30 cellular contexts compared by ENCODE assay signal in the genomic region with DNA sequence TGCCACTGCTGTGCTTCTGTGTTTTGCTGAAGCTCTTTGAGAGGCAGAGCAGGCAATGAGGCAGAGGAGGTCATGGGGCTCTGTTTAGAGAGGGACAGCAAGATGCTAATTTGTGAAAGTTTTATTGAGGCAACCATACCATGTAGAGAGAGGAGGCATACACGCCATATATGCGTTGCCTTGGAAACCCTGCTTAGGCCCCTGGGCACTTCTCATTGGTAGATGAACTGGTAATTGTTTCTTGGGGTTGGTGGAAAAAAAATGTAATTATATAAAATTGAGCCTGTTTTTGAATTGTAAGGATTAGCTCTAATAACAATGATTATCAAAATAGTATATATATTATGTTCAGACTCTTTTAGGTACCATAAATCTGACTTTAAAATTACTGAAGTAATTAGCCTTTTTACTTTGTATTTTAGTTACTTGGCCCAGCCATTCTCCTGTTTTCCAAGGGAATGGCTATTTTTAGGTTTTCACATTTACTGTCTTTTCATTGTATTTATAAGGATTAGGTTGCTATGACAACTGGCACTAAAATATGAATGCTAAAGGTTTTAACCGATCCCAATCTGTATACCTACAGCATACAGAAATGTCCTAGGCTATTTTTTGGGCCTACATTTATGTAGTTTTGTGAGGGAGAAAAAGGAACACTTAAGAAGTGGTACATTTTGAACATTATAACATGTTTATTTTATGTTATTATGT. TPM values are rescaled to one million over a fixed set of nuclear protein-coding genes. Genes with fewer than 3 reads are reported as not detected.
DNase-seq lines count a peak whose midpoint lies in the region; ATAC-seq, FAIRE-seq and TF ChIP-seq lines count a peak whose summit lies in the region.
"Had no signal": no experiment of that assay in that cellular context is flagged by ENCODE, and none has a peak within 500 bp of the region (broad histone marks: within the 10 kb centered on the region; RNA-seq: fewer than 3 reads in every experiment).

No MANE protein-coding gene starts in this region.

- no peak overlapping the region for H3K9ac ChIP-seq in IMR-90 (ENCODE audit: low read depth, low read length)
- peak overlapping the region; percentile 59 for H3K9ac ChIP-seq in astrocyte (ENCODE audit: low read length)
- no peak overlapping the region for H3K9ac ChIP-seq in smooth muscle cell (ENCODE audit: low read depth)
- H3K9ac ChIP-seq: BLaER1 treated with 17β-estradiol and CSF1 and Interleukin-3, amounts not matched to agents 10 nM and 100 nM had no signal

- H3K27me3 ChIP-seq in IMR-90 (ENCODE audit: control insufficient read depth, insufficient read depth, low read length), result no peaks in the 10 kb centered on the region
- no peaks in the 10 kb centered on the region for H3K27me3 ChIP-seq in astrocyte (ENCODE audit: insufficient read depth, low read length)
- H3K27me3 ChIP-seq in smooth muscle cell (ENCODE audit: low read depth), result no peaks in the 10 kb centered on the region
- H3K27me3 ChIP-seq: ascending aorta; BLaER1 treated with 17β-estradiol and CSF1 and Interleukin-3, amounts not matched to agents 10 nM and 100 nM; gastroesophageal sphincter; stomach had no signal

- H2BK5ac ChIP-seq in IMR-90 (ENCODE audit: low read depth, low read length, poor library complexity, severe bottlenecking), result peak overlapping the region; percentile 55

- H3K4ac ChIP-seq in IMR-90 (ENCODE audit: low read depth, low read length), result peak overlapping the region; percentile 70; the same call in 1 of the 2 replicates

- H3K79me2 ChIP-seq in astrocyte (ENCODE audit: insufficient read depth, low read length) (no peaks in the 10 kb centered on the region), smooth muscle cell (ENCODE audit: low read depth) (no peaks in the 10 kb centered on the region)

- peak overlapping the region; percentile 61; the same call in 1 of the 2 replicates for H2BK20ac ChIP-seq in IMR-90 (ENCODE audit: low read depth, low read length)

- BruUV-seq in IMR-90 (replicated peaks; lab: Mats Ljungman, UMichigan), result no TSS peak

- peak overlapping the region; percentile 63 for H3K27ac Mint-ChIP-seq in astrocyte (ENCODE audit: unreplicated experiment)
- H3K27ac Mint-ChIP-seq: activated CD4-positive, alpha-beta T cell treated with anti-CD3 and anti-CD28 coated beads, Interleukin-2, amount 10 ng/mL, durations not matched to agents 24 days and 14 days; activated naive CD4-positive, alpha-beta T cell treated with anti-CD3 and anti-CD28 coated beads, Interleukin-2, amount 50 U/mL, for 72 hours; H9; nephron progenitor cell; type B pancreatic cell had no signal

- H2AFZ ChIP-seq in IMR-90 (replicated peaks; ENCODE audit: low read length, poor library complexity) (no peak overlapping the region), astrocyte (ENCODE audit: low read depth, low read length) (peak overlapping the region; percentile 46), smooth muscle cell (ENCODE audit: low read depth) (no peak overlapping the region)

- TF ChIP-seq CTCF in IMR-90 (conservative IDR thresholded peaks at IDR 0.05; ENCODE audit: low read depth, low read length), result no peak
- no peak for TF ChIP-seq CTCF in astrocyte (IDR thresholded peaks at IDR 0.05; ENCODE audit: insufficient read depth, low read depth, low read length)
- TF ChIP-seq CTCF in smooth muscle cell (IDR thresholded peaks at IDR 0.05; ENCODE audit: borderline replicate concordance, insufficient read depth, poor library complexity, severe bottlenecking), result no peak

- H3K4me3 Mint-ChIP-seq in astrocyte (ENCODE audit: unreplicated experiment), result no peak overlapping the region
- H3K4me3 Mint-ChIP-seq: activated CD4-positive, alpha-beta T cell treated with anti-CD3 and anti-CD28 coated beads, Interleukin-2, amount 10 ng/mL, durations not matched to agents 24 days and 14 days; H9; nephron progenitor cell; type B pancreatic cell had no signal

- no peak for TF ChIP-seq RAD21 in IMR-90 (IDR thresholded peaks at IDR 0.05; ENCODE audit: low read length)

- H3K4me3 ChIP-seq in IMR-90 (ENCODE audit: insufficient read depth, low read depth, low read length) (no peak overlapping the region), astrocyte (ENCODE audit: insufficient read depth, low read depth, low read length) (no peak overlapping the region), smooth muscle cell (no peak overlapping the region)
- H3K4me3 ChIP-seq: ascending aorta; BLaER1 treated with 17β-estradiol and CSF1 and Interleukin-3, amounts not matched to agents 10 nM and 100 nM; gastroesophageal sphincter; lung; stomach had no signal

- no peak overlapping the region for H3K27ac ChIP-seq in IMR-90 (ENCODE audit: insufficient read depth, low read length)
- peak overlapping the region; percentile 90 for H3K27ac ChIP-seq in astrocyte (ENCODE audit: low read depth, low read length)
- peak overlapping the region; percentile 39 for H3K27ac ChIP-seq in smooth muscle cell (ENCODE audit: low read depth)
- H3K27ac ChIP-seq: BLaER1 treated with 17β-estradiol and CSF1 and Interleukin-3, amounts not matched to agents 10 nM and 100 nM; gastroesophageal sphincter; stomach had no signal

- H3K79me1 ChIP-seq in IMR-90 (ENCODE audit: low read depth in 1 of 2, low read length in 2 of 2), result peaks cover 0 to 13% of the 10 kb centered on the region in 2 experiments; a peak in 3 of 4 replicates

- dilution Hi-C loops in IMR-90 (cut with HindIII; ENCODE audit: low sequenced_read_pairs, unreplicated experiment), result no loop called here

- peak overlapping the region; percentile 81; the same call in 1 of the 2 replicates for H2AK5ac ChIP-seq in IMR-90 (ENCODE audit: low read depth, low read length)

- no peak for TF ChIP-seq POLR2A in IMR-90 (IDR thresholded peaks at IDR 0.05; ENCODE audit: low read depth, low read length)

- no peaks in the 10 kb centered on the region for H3K27me3 Mint-ChIP-seq in astrocyte (ENCODE audit: low read depth, unreplicated experiment)
- H3K27me3 Mint-ChIP-seq: activated CD4-positive, alpha-beta T cell treated with anti-CD3 and anti-CD28 coated beads, Interleukin-2, amount 10 ng/mL, durations not matched to agents 24 days and 14 days; type B pancreatic cell had no signal

- H3K4me1 ChIP-seq in IMR-90 (ENCODE audit: control insufficient read depth, insufficient read depth, low read length) (peaks cover 6% of the 10 kb centered on the region; the same call in 1 of the 2 replicates), astrocyte (ENCODE audit: insufficient read depth, low read length) (peaks cover 19% of the 10 kb centered on the region), smooth muscle cell (ENCODE audit: low read depth) (no peaks in the 10 kb centered on the region)
- H3K4me1 ChIP-seq: BLaER1 treated with 17β-estradiol and CSF1 and Interleukin-3, amounts not matched to agents 10 nM and 100 nM; stomach had no signal

- H3F3A ChIP-seq in smooth muscle cell (ENCODE audit: low read depth), result no peaks in the 10 kb centered on the region

- H4K8ac ChIP-seq in IMR-90 (ENCODE audit: low read depth in 2 of 2, low read length in 2 of 2), result peak overlapping the region in 1 of 2 experiments; percentile 80; a peak in 1 of 4 replicates

- peaks cover 22% of the 10 kb centered on the region for H3K4me1 Mint-ChIP-seq in astrocyte (ENCODE audit: low read depth, unreplicated experiment)
- H3K4me1 Mint-ChIP-seq: activated CD4-positive, alpha-beta T cell treated with anti-CD3 and anti-CD28 coated beads, Interleukin-2, amount 10 ng/mL, durations not matched to agents 24 days and 14 days; H9 had no signal

- peaks cover 11% of the 10 kb centered on the region for H3K9me1 ChIP-seq in IMR-90 (ENCODE audit: insufficient read depth, low read length)

- peak overlapping the region; percentile 63; the same call in 1 of the 2 replicates for H3K23ac ChIP-seq in IMR-90 (ENCODE audit: low read depth, low read length)

- CTCF ChIA-PET in IMR-90 (lab: Yijun Ruan, JAX), result no interaction called here

- DNase-seq in IMR-90 (no peak), astrocyte (ENCODE audit: low read depth) (no peak), hepatic stellate cell (ENCODE audit: low spot score) (peak; percentile 19), smooth muscle cell (lab: John Stamatoyannopoulos, UW; ENCODE audit: unreplicated experiment) (no peak), NCI-H2107 (lab: John Stamatoyannopoulos, UW) (no peak), cerebellar cortex (ENCODE audit: low spot score) (no peak)
- DNase-seq: activated CD4-positive, alpha-beta T cell treated with anti-CD3 and anti-CD28 coated beads, Interleukin-2, amount 10 ng/mL, durations not matched to agents 24 days and 14 days; activated CD8-positive, alpha-beta memory T cell treated with anti-CD3 and anti-CD28 coated beads for 24 hours; activated T-cell treated with anti-CD3 and anti-CD28 coated beads for 4 hours; H9; Kasumi-1; NCI-H1436; NCI-H446; nephron progenitor cell; SIG-M5; stimulated activated CD4-positive, alpha-beta T cell treated with anti-CD3 and anti-CD28 coated beads, Interleukin-12 subunit alpha, Interleukin-12 subunit beta, amount 100 ng/mL, for 4 hours; stimulated activated CD4-positive, alpha-beta T cell treated with anti-CD3 and anti-CD28 coated beads, Interleukin-2, amount 100 ng/mL, for 48 hours; stomach; T1000 had no signal

- peak overlapping the region; percentile 75; the same call in 1 of the 2 replicates for H3K18ac ChIP-seq in IMR-90 (ENCODE audit: low read depth, low read length)

- H3K9me3 ChIP-seq in IMR-90 (ENCODE audit: control insufficient read depth, insufficient read depth, low read length), result no peaks in the 10 kb centered on the region
- no peaks in the 10 kb centered on the region for H3K9me3 ChIP-seq in astrocyte (ENCODE audit: insufficient read depth, low read depth, low read length)
- no peaks in the 10 kb centered on the region for H3K9me3 ChIP-seq in smooth muscle cell (replicated peaks; ENCODE audit: low read depth)
- H3K9me3 ChIP-seq: ascending aorta; BLaER1 treated with 17β-estradiol and CSF1 and Interleukin-3, amounts not matched to agents 10 nM and 100 nM; gastroesophageal sphincter; stomach had no signal

- FAIRE-seq in astrocyte (lab: Jason Lieb, UNC), result no peak
- FAIRE-seq: RCC 7860 had no signal

- no peak overlapping the region for H3K56ac ChIP-seq in IMR-90 (ENCODE audit: extremely low read depth, insufficient read depth, low read length)

- intact Hi-C loops in IMR-90 (cut with micrococcal nuclease), result no loop called here

- H4K91ac ChIP-seq in IMR-90 (ENCODE audit: insufficient read depth, low read depth, low read length), result peak overlapping the region; percentile 11; the same call in 1 of the 2 replicates

- peaks cover 28% of the 10 kb centered on the region for H3K36me3 ChIP-seq in IMR-90 (ENCODE audit: control insufficient read depth, insufficient read depth, low read length)
- peaks cover 46% of the 10 kb centered on the region for H3K36me3 ChIP-seq in astrocyte (ENCODE audit: insufficient read depth, low read length)
- peaks cover 20% of the 10 kb centered on the region for H3K36me3 ChIP-seq in smooth muscle cell (ENCODE audit: low read depth)

- peak overlapping the region; percentile 56; the same call in 1 of the 3 replicates for H2BK15ac ChIP-seq in IMR-90 (ENCODE audit: low read depth, low read length)

- in situ Hi-C loops in IMR-90 (cut with MboI; ENCODE audit: low sequenced_read_pairs), result loop anchor here (10.0 kb wide), 1 partner anchor 216 kb away; no protein-coding TSS in a partner anchor

- H4K5ac ChIP-seq in IMR-90 (ENCODE audit: low read depth, low read length), result peak overlapping the region; percentile 68; the same call in 1 of the 2 replicates

- H3K14ac ChIP-seq in IMR-90 (replicated peaks; ENCODE audit: low read depth, low read length), result peak overlapping the region; percentile 72; the same call in 1 of the 2 replicates

- H3K9me3 Mint-ChIP-seq in astrocyte (ENCODE audit: unreplicated experiment), result no peaks in the 10 kb centered on the region
- H3K9me3 Mint-ChIP-seq: activated CD4-positive, alpha-beta T cell treated with anti-CD3 and anti-CD28 coated beads, Interleukin-2, amount 10 ng/mL, durations not matched to agents 24 days and 14 days; activated naive CD4-positive, alpha-beta T cell treated with anti-CD3 and anti-CD28 coated beads, Interleukin-2, amount 50 U/mL, for 72 hours; H9; nephron progenitor cell; type B pancreatic cell had no signal

- peak overlapping the region; percentile 6 for H2AK9ac ChIP-seq in IMR-90 (replicated peaks; ENCODE audit: low read depth, low read length, poor library complexity)

- H3K4me2 ChIP-seq in IMR-90 (ENCODE audit: low read depth, low read length), result no peak overlapping the region
- peak overlapping the region; percentile 27 for H3K4me2 ChIP-seq in astrocyte (ENCODE audit: low read length)
- no peak overlapping the region for H3K4me2 ChIP-seq in smooth muscle cell
- H3K4me2 ChIP-seq: BLaER1 treated with 17β-estradiol and CSF1 and Interleukin-3, amounts not matched to agents 10 nM and 100 nM had no signal

- H2BK120ac ChIP-seq in IMR-90 (ENCODE audit: low read depth, low read length), result peak overlapping the region; percentile 71; the same call in 1 of the 2 replicates

- peaks cover 11% of the 10 kb centered on the region for H3K36me3 Mint-ChIP-seq in astrocyte (ENCODE audit: low read depth, unreplicated experiment)

- no CpG with 5 or more reads among the region's 3 CpGs for WGBS in IMR-90 (ENCODE audit: extremely low coverage in 2 of 2, insufficient read length in 1 of 2), 2 experiments
- over 99% methylated on average over 3 of the region's 3 CpGs for WGBS in smooth muscle cell (ENCODE audit: low lambda C conversion rate)

- H4K20me1 ChIP-seq in IMR-90 (ENCODE audit: insufficient read depth, low read length) (no peaks in the 10 kb centered on the region), astrocyte (ENCODE audit: insufficient read depth, low read length) (no peaks in the 10 kb centered on the region), smooth muscle cell (ENCODE audit: low read depth) (no peaks in the 10 kb centered on the region)

- ATAC-seq in IMR-90 (ENCODE audit: low read depth) (no peak), HG02981 (IDR thresholded peaks at IDR 0.05; ENCODE audit: unreplicated experiment) (no peak), HG02588 (IDR thresholded peaks at IDR 0.05; ENCODE audit: unreplicated experiment) (no peak)
- ATAC-seq: activated naive CD4-positive, alpha-beta T cell treated with anti-CD3 and anti-CD28 coated beads, Interleukin-2, amount 50 U/mL, for 72 hours; gastroesophageal sphincter; sciatic nerve had no signal

- POLR2A ChIA-PET in IMR-90 (lab: Charles Lee; ENCODE audit: unreplicated experiment), result no interaction called here

RNA-seq across cellular contexts. Expression of a gene that starts 52.4 kb away (rescaled TPM):
- total RNA-seq in IMR-90 (2012; rRNA removed), result 58.1 and 65.0 TPM in 2 replicates
- 86.1 and 92.9 TPM in 2 replicates for polyA plus RNA-seq in IMR-90 (2012; rRNA removed)
- polyA plus RNA-seq in IMR-90 (2012; cell fraction: cytosol; rRNA removed), result 28.3 and 30.7 TPM in 2 replicates
- polyA plus RNA-seq in IMR-90 (2012; cell fraction: nucleus; rRNA removed; ENCODE audit: low replicate concordance), result 10.4 and 40.8 TPM in 2 replicates
- total RNA-seq in astrocyte, result 83.4 and 84.9 TPM in 2 replicates
- total RNA-seq in smooth muscle cell, result 77.9 and 83.7 TPM in 2 replicates
- polyA plus RNA-seq in smooth muscle cell, result 56.1 and 70.4 TPM in 2 replicates

RNA-seq across cellular contexts. Expression of a gene that starts 52.8 kb away (rescaled TPM):
- total RNA-seq in IMR-90 (2012; rRNA removed) (41.9 and 43.6 TPM in 2 replicates), astrocyte (21.9 and 25.0 TPM in 2 replicates), smooth muscle cell (28.0 and 36.5 TPM in 2 replicates)
- polyA plus RNA-seq in IMR-90 (2012; rRNA removed) (15.8 and 19.5 TPM in 2 replicates), smooth muscle cell (24.0 and 25.5 TPM in 2 replicates)
- 5.3 TPM in 2 replicates for polyA plus RNA-seq in IMR-90 (2012; cell fraction: cytosol; rRNA removed)
- polyA plus RNA-seq in IMR-90 (2012; cell fraction: nucleus; rRNA removed; ENCODE audit: low replicate concordance), result 3.9 and 25.7 TPM in 2 replicates

RNA-seq across cellular contexts. Expression of a gene that starts 55.2 kb away (rescaled TPM):
- 3.0 and 6.1 TPM in 2 replicates for total RNA-seq in IMR-90 (2012; rRNA removed)
- 3.6 and 5.0 TPM in 2 replicates for polyA plus RNA-seq in IMR-90 (2012; rRNA removed)
- 1.5 and 1.7 TPM in 2 replicates for polyA plus RNA-seq in IMR-90 (2012; cell fraction: cytosol; rRNA removed)
- polyA plus RNA-seq in IMR-90 (2012; cell fraction: nucleus; rRNA removed; ENCODE audit: low replicate concordance), result 0.61 and 2.2 TPM in 2 replicates
- 56.0 and 57.0 TPM in 2 replicates for total RNA-seq in astrocyte
- total RNA-seq in smooth muscle cell, result 128 and 142 TPM in 2 replicates
- 103 and 116 TPM in 2 replicates for polyA plus RNA-seq in smooth muscle cell
- total RNA-seq: G401 had no signal
